In the genomic region with DNA sequence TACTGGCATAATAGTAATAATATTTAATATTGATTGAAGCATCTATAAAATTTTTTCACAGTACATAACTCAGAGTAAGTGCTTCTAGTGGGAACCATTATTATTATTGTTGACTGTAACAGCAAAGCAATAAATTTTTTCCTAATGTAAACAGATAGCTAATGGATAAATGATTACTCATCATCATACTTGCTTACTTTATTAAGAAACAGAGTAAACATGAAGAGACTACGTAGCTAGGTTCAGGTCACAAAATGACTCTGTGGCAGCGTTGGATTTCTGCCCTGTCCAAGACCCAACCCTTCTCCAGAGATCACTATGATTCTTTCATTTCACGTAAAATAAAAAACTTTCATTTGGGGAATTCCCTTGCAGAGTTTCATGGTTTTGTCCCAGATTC, we compare ENCODE assay signal across 21 cellular contexts. TPM values are rescaled to one million over a fixed set of nuclear protein-coding genes. Genes with fewer than 3 reads are reported as not detected.
"Had no signal": no experiment of that assay in that cellular context is flagged by ENCODE, and none has a peak within 500 bp of the region (broad histone marks: within the 10 kb centered on the region; RNA-seq: fewer than 3 reads in every experiment).

No MANE protein-coding gene starts in this region.

- H3K4me3 ChIP-seq: cardiac muscle cell, MG63 had no signal

- ATAC-seq: activated T-cell treated with anti-CD3 and anti-CD28 coated beads, Interleukin-2, amount 50 U/mL, for 4 hours had no signal

- DNase-seq: activated B cell treated with CpG ODN at 0.5 μM for 24 hours; activated CD4-positive, alpha-beta T cell treated with anti-CD3 and anti-CD28 coated beads for 1 hour; activated CD4-positive, alpha-beta T cell treated with anti-CD3 and anti-CD28 coated beads, Interleukin-2, amount 10 ng/mL, durations not matched to agents 24 days and 14 days; activated CD4-positive, alpha-beta T cell treated with anti-CD3 and anti-CD28 coated beads, Interleukin-2, amount 50 U/mL, for 48 hours; activated effector memory CD4-positive, alpha-beta T cell treated with anti-CD3 and anti-CD28 coated beads, Interleukin-2, amount 50 U/mL, for 16 hours; activated naive CD4-positive, alpha-beta T cell treated with Interleukin-2 at 50 U/mL for 16 hours; activated T-cell treated with anti-CD3 and anti-CD28 coated beads, Interleukin-2, amount 50 U/mL, for 4 hours; amygdala; KBM-7; MG63; NCI-H1105 treated with DMSO at 0.1 percent for 48 hours; NCI-H1436 treated with DMSO at 0.1 percent for 48 hours; NCI-H187; NCI-H2081; NCI-H510A treated with DMSO at 0.1 percent for 48 hours; NCI-H69; NK-92 treated with Interleukin-12 subunit alpha and Interleukin-12 subunit beta, amount 100 ng/mL, for 24 hours; SHP77 treated with DMSO at 0.1 percent for 48 hours had no signal

- H3K27ac ChIP-seq: cardiac muscle cell had no signal

RNA-seq across cellular contexts. Expression of gene ABCB5, which starts 8.3 kb away (rescaled TPM):
- total RNA-seq: activated B cell treated with CpG ODN at 0.5 μM for 24 hours; activated CD4-positive, alpha-beta T cell treated with anti-CD3 and anti-CD28 coated beads, Interleukin-2, amount 10 ng/mL, durations not matched to agents 24 days and 14 days; activated T-cell treated with anti-CD3 and anti-CD28 coated beads, Interleukin-2, amount 50 U/mL, for 4 hours; astrocyte; cardiac muscle cell; LHCN-M2 had no signal
